14 cellular contexts compared by ENCODE assay signal in the genomic region with DNA sequence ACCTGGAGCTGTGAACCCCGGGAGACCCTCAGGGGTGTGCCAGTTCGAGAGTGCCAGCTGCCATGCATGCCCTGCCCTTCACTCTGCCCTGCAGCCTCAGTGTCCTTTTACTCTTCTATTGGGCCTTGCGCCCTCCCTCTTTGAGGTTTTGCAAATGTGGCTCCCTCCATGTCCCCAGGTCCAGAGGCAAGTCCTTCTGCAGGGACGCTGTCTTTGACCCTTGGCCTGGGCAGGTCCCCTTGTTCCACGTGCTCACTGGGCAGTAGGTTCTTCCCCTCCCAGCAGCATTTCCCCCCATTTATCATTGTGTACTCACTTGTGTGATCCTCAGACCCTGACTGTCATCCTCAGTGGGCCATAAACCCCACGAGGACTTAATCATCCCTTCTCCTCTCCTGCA. TPM values are rescaled to one million over a fixed set of nuclear protein-coding genes. Genes with fewer than 3 reads are reported as not detected.
DNase-seq lines count a peak whose midpoint lies in the region; ATAC-seq and TF ChIP-seq lines count a peak whose summit lies in the region.
"Had no signal": no experiment of that assay in that cellular context is flagged by ENCODE, and none has a peak within 500 bp of the region (broad histone marks: within the 10 kb centered on the region; RNA-seq: fewer than 3 reads in every experiment).

No MANE protein-coding gene starts in this region.

- WGBS in right cardiac atrium: 85% methylated on average over 6 of the region's 6 CpGs
- WGBS in right lobe of liver (ENCODE audit: insufficient coverage, low coverage, low lambda C conversion rate, missing lambda C conversion rate): 46% methylated on average over 4 of the region's 6 CpGs

- no peaks in the 10 kb centered on the region for H3K9me3 ChIP-seq in right cardiac atrium (ENCODE audit: control insufficient read depth, low read length)
- H3K9me3 ChIP-seq in right lobe of liver: no peaks in the 10 kb centered on the region
- no peaks in the 10 kb centered on the region for H3K9me3 ChIP-seq in colonic mucosa

- H3K4me3 ChIP-seq in right cardiac atrium (ENCODE audit: low read length) (no peak overlapping the region), right lobe of liver (no peak overlapping the region), colonic mucosa (no peak overlapping the region)
- H3K4me3 ChIP-seq: GM23338 had no signal

- intact Hi-C loops in left cardiac atrium (cut with DNase I): no loop called here
- intact Hi-C loops in right cardiac atrium (cut with DNase I): no loop called here
- intact Hi-C loops in right lobe of liver (cut with DNase I): no loop called here
- intact Hi-C loops in colonic mucosa (cut with DNase I): no loop called here

- H3K4me1 Mint-ChIP-seq in glutamatergic neuron (ENCODE audit: low read depth, unreplicated experiment): peaks cover 50% of the 10 kb centered on the region
- H3K4me1 Mint-ChIP-seq: CD4-positive, alpha-beta memory T cell had no signal

- H3K27me3 ChIP-seq in right cardiac atrium (ENCODE audit: control insufficient read depth, insufficient read depth): no peaks in the 10 kb centered on the region
- no peaks in the 10 kb centered on the region for H3K27me3 ChIP-seq in right lobe of liver
- H3K27me3 ChIP-seq in colonic mucosa: no peaks in the 10 kb centered on the region

- H3K27ac ChIP-seq in right cardiac atrium (ENCODE audit: low read length) (no peak overlapping the region), right lobe of liver (peak overlapping the region in 1 of 3 donors; percentile 33), colonic mucosa (no peak overlapping the region)
- H3K27ac ChIP-seq: C4-2B had no signal

- peak overlapping the region; percentile 61 for H3K4me3 Mint-ChIP-seq in glutamatergic neuron (ENCODE audit: unreplicated experiment)
- H3K4me3 Mint-ChIP-seq: CD4-positive, alpha-beta memory T cell; GM23338; H9 had no signal

- TF ChIP-seq POLR2A in right lobe of liver (IDR thresholded peaks at IDR 0.05): no peak

- no peak overlapping the region for H3K9ac ChIP-seq in colonic mucosa (ENCODE audit: low read depth in 2 of 2, low read length in 2 of 2)

- H3K27me3 Mint-ChIP-seq in glutamatergic neuron (ENCODE audit: unreplicated experiment): peaks cover 4% of the 10 kb centered on the region

- TF ChIP-seq CTCF in glutamatergic neuron (IDR thresholded peaks at IDR 0.05; ENCODE audit: partially characterized antibody, unreplicated experiment): no peak
- TF ChIP-seq CTCF in right lobe of liver (IDR thresholded peaks at IDR 0.05): no peak
- no peak for TF ChIP-seq CTCF in colonic mucosa (IDR thresholded peaks at IDR 0.05)

- peaks cover 5% of the 10 kb centered on the region for H3K36me3 Mint-ChIP-seq in glutamatergic neuron (ENCODE audit: unreplicated experiment)
- H3K36me3 Mint-ChIP-seq: CD4-positive, alpha-beta memory T cell had no signal

- peaks cover under 1% of the 10 kb centered on the region for H3K9me3 Mint-ChIP-seq in glutamatergic neuron (ENCODE audit: unreplicated experiment)
- H3K9me3 Mint-ChIP-seq: CD4-positive, alpha-beta memory T cell; GM23338; H9 had no signal

- no peak for ATAC-seq in left cardiac atrium
- ATAC-seq in right cardiac atrium: no peak
- ATAC-seq in right lobe of liver: peak; percentile 24 to 60 (median 56)
- no peak for ATAC-seq in HG02852 (IDR thresholded peaks at IDR 0.05; ENCODE audit: unreplicated experiment)
- ATAC-seq: GM23338 had no signal

- H3K36me3 ChIP-seq in right lobe of liver (no peaks in the 10 kb centered on the region), colonic mucosa (no peaks in the 10 kb centered on the region)

- DNase-seq in left cardiac atrium (peak; percentile 2), right cardiac atrium (no peak), glutamatergic neuron (no peak), right lobe of liver (peak in 2 of 3 donors; percentile 68 to 77), colonic mucosa (no peak), NCI-H774 (lab: John Stamatoyannopoulos, UW) (no peak)
- DNase-seq: 8988T; CD4-positive, alpha-beta memory T cell; DMS79 treated with DMSO at 0.1 percent for 48 hours; EL; H9 had no signal

- peaks cover 4% of the 10 kb centered on the region for H3K4me1 ChIP-seq in right cardiac atrium (ENCODE audit: control insufficient read depth, insufficient read depth, low read length)
- H3K4me1 ChIP-seq in right lobe of liver: peaks cover 0 to 70% (median 20%) of the 10 kb centered on the region in 4 donors
- H3K4me1 ChIP-seq in colonic mucosa: no peaks in the 10 kb centered on the region

- H3K27ac Mint-ChIP-seq in glutamatergic neuron (ENCODE audit: unreplicated experiment): peak overlapping the region; percentile 93
- H3K27ac Mint-ChIP-seq: CD4-positive, alpha-beta memory T cell; GM23338; H9 had no signal

RNA-seq across cellular contexts. Expression of a gene that starts 36.5 kb away (rescaled TPM):
- total RNA-seq in left cardiac atrium: 100 to 1,000 TPM; 125 to 201 TPM
- 100 to 1,000 TPM; 151 to 184 (median 172) TPM for total RNA-seq in right cardiac atrium
- 121 TPM for polyA plus RNA-seq in right cardiac atrium
- total RNA-seq in glutamatergic neuron (ENCODE audit: unreplicated experiment): 142 TPM
- 10 to 100 TPM; 23.7 to 53.2 (median 39.8) TPM for total RNA-seq in right lobe of liver
- 1 to 10 TPM; 4.7 to 9.9 TPM for total RNA-seq in colonic mucosa
- polyA plus RNA-seq: CD4-positive, alpha-beta memory T cell had no signal

Comparison
In these comparisons a context has a peak if more than half of its experiments do, and no peak if none do; other contexts are left out.
1. DNase-seq: peak in left cardiac atrium (single experiment) and right lobe of liver (2 of 3); none in right cardiac atrium (0 of 3), glutamatergic neuron (single experiment), colonic mucosa (single experiment) and NCI-H774 (single experiment).
2. ATAC-seq: peak in right lobe of liver (4 of 4); none in left cardiac atrium (0 of 2), right cardiac atrium (0 of 2) and HG02852 (single experiment).